Comparison of ENCODE assay signal across 1 cellular context in the genomic region with DNA sequence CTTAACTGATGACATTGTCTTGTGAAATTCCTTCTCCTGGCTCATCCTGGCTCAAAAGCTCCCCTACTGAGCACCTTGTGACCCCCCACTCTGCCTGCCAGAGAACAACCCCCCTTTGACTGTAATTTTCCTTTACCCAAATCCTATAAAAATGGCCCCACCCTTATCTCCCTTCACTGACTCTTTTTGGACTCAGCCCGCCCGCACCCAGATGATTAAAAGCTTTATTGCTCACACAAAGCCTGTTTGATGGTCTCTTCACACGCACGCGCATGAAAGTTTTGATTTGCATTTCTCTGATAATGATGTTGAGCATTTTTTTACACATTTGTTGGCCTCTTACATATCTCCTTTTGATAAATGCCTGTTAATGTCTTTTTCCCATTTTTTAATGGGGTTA.
A peak's percentile ranks its signal among the peaks of the same experiment; 100 is the strongest.
TF ChIP-seq lines count a peak whose summit lies in the region.

No MANE protein-coding gene starts in this region.

TF ChIP-seq in HEK293, 187 proteins besides CTCF, POLR2A, EP300 and RAD21 (continued from another document):
- peak; percentile 26; the same call in 1 of the 2 replicates for TF ChIP-seq ZNF366 (tag by site-specific recombination; conservative IDR thresholded peaks at IDR 0.05)
- peak; percentile 49 for TF ChIP-seq PRDM4 (tag by site-specific recombination; IDR thresholded peaks at IDR 0.05)
- TF ChIP-seq KLF9 (tag by site-specific recombination; IDR thresholded peaks at IDR 0.05; ENCODE audit: low read depth): 0 out of 2 replicates have a peak, but pooled peaks have one; percentile 27
- peak; percentile 57; the same call in 1 of the 2 replicates for TF ChIP-seq BCL11B (tag by site-specific recombination; IDR thresholded peaks at IDR 0.05; ENCODE audit: low read depth)
- peak; percentile 95 for TF ChIP-seq GLIS1 (tag by site-specific recombination; IDR thresholded peaks at IDR 0.05)
- TF ChIP-seq, protein P1, sequence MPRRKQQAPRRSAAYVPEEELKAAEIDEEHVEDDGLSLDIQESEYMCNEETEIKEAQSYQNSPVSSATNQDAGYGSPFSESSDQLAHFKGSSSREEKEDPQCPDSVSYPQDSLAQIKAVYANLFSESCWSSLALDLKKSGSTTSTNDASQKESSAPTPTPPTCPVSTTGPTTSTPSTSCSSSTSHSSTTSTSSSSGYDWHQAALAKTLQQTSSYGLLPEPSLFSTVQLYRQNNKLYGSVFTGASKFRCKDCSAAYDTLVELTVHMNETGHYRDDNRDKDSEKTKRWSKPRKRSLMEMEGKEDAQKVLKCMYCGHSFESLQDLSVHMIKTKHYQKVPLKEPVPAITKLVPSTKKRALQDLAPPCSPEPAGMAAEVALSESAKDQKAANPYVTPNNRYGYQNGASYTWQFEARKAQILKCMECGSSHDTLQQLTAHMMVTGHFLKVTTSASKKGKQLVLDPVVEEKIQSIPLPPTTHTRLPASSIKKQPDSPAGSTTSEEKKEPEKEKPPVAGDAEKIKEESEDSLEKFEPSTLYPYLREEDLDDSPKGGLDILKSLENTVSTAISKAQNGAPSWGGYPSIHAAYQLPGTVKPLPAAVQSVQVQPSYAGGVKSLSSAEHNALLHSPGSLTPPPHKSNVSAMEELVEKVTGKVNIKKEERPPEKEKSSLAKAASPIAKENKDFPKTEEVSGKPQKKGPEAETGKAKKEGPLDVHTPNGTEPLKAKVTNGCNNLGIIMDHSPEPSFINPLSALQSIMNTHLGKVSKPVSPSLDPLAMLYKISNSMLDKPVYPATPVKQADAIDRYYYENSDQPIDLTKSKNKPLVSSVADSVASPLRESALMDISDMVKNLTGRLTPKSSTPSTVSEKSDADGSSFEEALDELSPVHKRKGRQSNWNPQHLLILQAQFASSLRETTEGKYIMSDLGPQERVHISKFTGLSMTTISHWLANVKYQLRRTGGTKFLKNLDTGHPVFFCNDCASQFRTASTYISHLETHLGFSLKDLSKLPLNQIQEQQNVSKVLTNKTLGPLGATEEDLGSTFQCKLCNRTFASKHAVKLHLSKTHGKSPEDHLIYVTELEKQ (tag by site-specific recombination; IDR thresholded peaks at IDR 0.05; ENCODE audit: borderline replicate concordance): peak; percentile 25; the same call in 1 of the 2 replicates
